Comparison of ENCODE assay signal across 22 cellular contexts in genomic region chr1:207923561-207923960, GRCh38. TPM values are rescaled to one million over a fixed set of nuclear protein-coding genes. Genes with fewer than 3 reads are reported as not detected.
A peak's percentile ranks its signal among the peaks of the same experiment; 100 is the strongest.
DNase-seq lines count a peak whose midpoint lies in the region; ATAC-seq, FAIRE-seq and TF ChIP-seq lines count a peak whose summit lies in the region.
"Had no signal": no experiment of that assay in that cellular context is flagged by ENCODE, and none has a peak within 500 bp of the region (broad histone marks: within the 10 kb centered on the region; RNA-seq: fewer than 3 reads in every experiment).

No MANE protein-coding gene starts in this region.

- no peak overlapping the region for H3K4ac ChIP-seq in mesendoderm (ENCODE audit: low read depth, low read length)

- DNase-seq in A673 (ENCODE audit: low spot score) (peak; percentile 8), OCI-M1 (lab: John Stamatoyannopoulos, UW) (peak; percentile 96), endothelial cell of umbilical vein (ENCODE audit: low read depth, low spot score) (peak; percentile 91), mesendoderm (peak; percentile 13), activated gamma-delta T cell treated with Interleukin-2 at 50 U/mL for 16 hours (no peak), EL (no peak), left colon (no peak)
- DNase-seq: ACHN; activated CD4-positive, alpha-beta T cell treated with anti-CD3 and anti-CD28 coated beads for 48 hours; activated T-cell treated with anti-CD3 and anti-CD28 coated beads for 4 hours; cerebellar nuclear complex; COR-L47; islet precursor cell; Karpas-422; NCI-H446; posterior cingulate gyrus; substantia nigra; T-cell had no signal

- no peaks in the 10 kb centered on the region for H3K4me1 ChIP-seq in A673 (ENCODE audit: insufficient read depth, low read length, poor library complexity, severe bottlenecking)
- H3K4me1 ChIP-seq in endothelial cell of umbilical vein (ENCODE audit: control insufficient read depth, extremely low read depth, insufficient read depth, low read length): peaks cover 33% of the 10 kb centered on the region
- no peaks in the 10 kb centered on the region for H3K4me1 ChIP-seq in mesendoderm (ENCODE audit: control insufficient read depth, low read depth, low read length)

- BruUV-seq in A673 (replicated peaks; lab: Mats Ljungman, UMichigan): no TSS peak
- no TSS peak for BruUV-seq in endothelial cell of umbilical vein (replicated peaks; lab: Mats Ljungman, UMichigan)

- no peak overlapping the region for H3K18ac ChIP-seq in mesendoderm (ENCODE audit: low read length)

- intact Hi-C loops in A673 (cut with micrococcal nuclease; ENCODE audit: unreplicated experiment) (no loop called here), endothelial cell of umbilical vein (cut with micrococcal nuclease) (loop anchor here (1.0 kb wide), 4 partner anchors 12 to 40 kb away; partner anchors contain the start of gene CD34), left colon (cut with DNase I, micrococcal nuclease) (no loop called here)

- H2AFZ ChIP-seq in endothelial cell of umbilical vein (ENCODE audit: low read depth, low read length): peak overlapping the region; percentile 30

- WGBS in mesendoderm (ENCODE audit: extremely low coverage, insufficient coverage, low lambda C conversion rate): no CpG with 5 or more reads among the region's 7 CpGs

- peak; percentile 76 for FAIRE-seq in endothelial cell of umbilical vein (lab: Jason Lieb, UNC)

- H3K9me1 ChIP-seq in endothelial cell of umbilical vein (replicated peaks; ENCODE audit: control insufficient read depth, extremely low read depth, insufficient read depth, low read length): no peaks in the 10 kb centered on the region

- H4K20me1 ChIP-seq in endothelial cell of umbilical vein (replicated peaks; ENCODE audit: control insufficient read depth, extremely low read depth, insufficient read depth, low read length): no peaks in the 10 kb centered on the region

- H3K9ac ChIP-seq in endothelial cell of umbilical vein (replicated peaks; ENCODE audit: extremely low read depth, insufficient read depth, low read length): peak overlapping the region; percentile 11
- no peak overlapping the region for H3K9ac ChIP-seq in mesendoderm (ENCODE audit: low read length)

- POLR2A ChIA-PET in A673 (lab: Charles Lee; ENCODE audit: low non-redundant PET): no interaction called here
- POLR2A ChIA-PET in endothelial cell of umbilical vein (lab: Charles Lee): interaction anchor here (0.7 kb wide), 1 partner anchor 39 kb away, joined by 3 read pairs; no protein-coding TSS in a partner anchor

- H3K36me3 ChIP-seq in A673 (ENCODE audit: insufficient read depth, low read length, poor library complexity, severe bottlenecking): no peaks in the 10 kb centered on the region
- no peaks in the 10 kb centered on the region for H3K36me3 ChIP-seq in endothelial cell of umbilical vein (ENCODE audit: control insufficient read depth in 2 of 2, extremely low read depth in 1 of 2, insufficient read depth in 2 of 2, low read length in 2 of 2)
- no peaks in the 10 kb centered on the region for H3K36me3 ChIP-seq in mesendoderm (ENCODE audit: control insufficient read depth, insufficient read depth, low read length)

- TF ChIP-seq POLR2A in endothelial cell of umbilical vein (IDR thresholded peaks at IDR 0.05; ENCODE audit: low read depth, low read length): no peak

- no peak overlapping the region for H3K27ac ChIP-seq in A673 (ENCODE audit: low read depth, low read length, poor library complexity, severe bottlenecking)
- H3K27ac ChIP-seq in endothelial cell of umbilical vein (ENCODE audit: insufficient read depth, low read depth, low read length): peak overlapping the region; percentile 54
- no peak overlapping the region for H3K27ac ChIP-seq in mesendoderm (ENCODE audit: low read depth, low read length)
- H3K27ac ChIP-seq: HL-60 had no signal

- H3K4me2 ChIP-seq in endothelial cell of umbilical vein (ENCODE audit: insufficient read depth, low read length) (peak overlapping the region; percentile 48), mesendoderm (ENCODE audit: low read length) (no peak overlapping the region)

- no peak overlapping the region for H4K8ac ChIP-seq in mesendoderm (ENCODE audit: low read depth, low read length)

- no peak overlapping the region for H4K5ac ChIP-seq in mesendoderm (ENCODE audit: low read length)

- no peak overlapping the region for H3K23ac ChIP-seq in mesendoderm (ENCODE audit: low read length)

- H2BK5ac ChIP-seq in mesendoderm (ENCODE audit: low read length): no peak overlapping the region

- no peak overlapping the region for H2BK15ac ChIP-seq in mesendoderm (replicated peaks; ENCODE audit: low read depth)

- H3K9me3 ChIP-seq in A673 (ENCODE audit: low read depth, low read length, poor library complexity, severe bottlenecking) (no peaks in the 10 kb centered on the region), endothelial cell of umbilical vein (replicated peaks; ENCODE audit: control insufficient read depth, insufficient read depth, low read length) (no peaks in the 10 kb centered on the region)

- peaks cover 74% of the 10 kb centered on the region for H3K27me3 ChIP-seq in A673 (replicated peaks; ENCODE audit: insufficient read depth, low read depth, low read length, poor library complexity)
- H3K27me3 ChIP-seq in endothelial cell of umbilical vein (ENCODE audit: control insufficient read depth in 2 of 2, insufficient read depth in 2 of 2, low read length in 2 of 2): no peaks in the 10 kb centered on the region
- no peaks in the 10 kb centered on the region for H3K27me3 ChIP-seq in mesendoderm (ENCODE audit: insufficient read depth, low read length, poor library complexity)

- H2AK5ac ChIP-seq in mesendoderm (ENCODE audit: low read length): no peak overlapping the region

- ATAC-seq in GM19035 (IDR thresholded peaks at IDR 0.05; ENCODE audit: unreplicated experiment) (no peak), left colon (no peak)
- ATAC-seq: Panc1, T-cell had no signal

- H3K4me3 ChIP-seq in A673 (ENCODE audit: low read depth, low read length, poor library complexity, severe bottlenecking) (no peak overlapping the region), endothelial cell of umbilical vein (replicated peaks in 1 of 3; ENCODE audit: insufficient read depth in 1 of 3, low read depth in 1 of 3, low read length in 3 of 3) (no peak overlapping the region), mesendoderm (ENCODE audit: low read length) (no peak overlapping the region)

- no peaks in the 10 kb centered on the region for H3K79me1 ChIP-seq in mesendoderm (ENCODE audit: low read length)

- dilution Hi-C loops in endothelial cell of umbilical vein (cut with MboI; ENCODE audit: extremely low pct_ligation_motif_present, low sequenced_read_pairs): no loop called here

- H3K79me2 ChIP-seq in endothelial cell of umbilical vein (ENCODE audit: control insufficient read depth, insufficient read depth, low read length): no peaks in the 10 kb centered on the region
- H3K79me2 ChIP-seq in mesendoderm (ENCODE audit: control insufficient read depth, insufficient read depth, low read length): no peaks in the 10 kb centered on the region

- no peak overlapping the region for H3K56ac ChIP-seq in mesendoderm (ENCODE audit: low read length)

- TF ChIP-seq CTCF in A673 (conservative IDR thresholded peaks at IDR 0.05; ENCODE audit: low read depth, low read length) (no peak), endothelial cell of umbilical vein (IDR thresholded peaks at IDR 0.05; ENCODE audit: extremely low read depth in 1 of 2, insufficient read depth in 1 of 2, low read depth in 1 of 2, low read length in 2 of 2) (no peak)

- H2BK120ac ChIP-seq in mesendoderm (ENCODE audit: low read depth, low read length): no peak overlapping the region

- CTCF ChIA-PET in A673 (lab: Charles Lee): no interaction called here
- CTCF ChIA-PET in endothelial cell of umbilical vein (lab: Charles Lee): interaction anchor here (0.7 to 5.1 kb wide), 9 partner anchors 11 to 54 kb away, joined by 3 to 50 read pairs (median 6); no protein-coding TSS in a partner anchor

TF ChIP-seq in endothelial cell of umbilical vein, 7 proteins besides CTCF, POLR2A, EP300 and RAD21:
- no peak for TF ChIP-seq JUN (IDR thresholded peaks at IDR 0.05; ENCODE audit: borderline replicate concordance, insufficient read depth, insufficient read length, low read depth)
- TF ChIP-seq, protein P1, sequence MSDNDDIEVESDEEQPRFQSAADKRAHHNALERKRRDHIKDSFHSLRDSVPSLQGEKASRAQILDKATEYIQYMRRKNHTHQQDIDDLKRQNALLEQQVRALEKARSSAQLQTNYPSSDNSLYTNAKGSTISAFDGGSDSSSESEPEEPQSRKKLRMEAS (IDR thresholded peaks at IDR 0.05; ENCODE audit: insufficient read depth, insufficient read length): no peak
- TF ChIP-seq POLR2AphosphoS5 (IDR thresholded peaks at IDR 0.05; ENCODE audit: insufficient read depth, low read depth, low read length): peak; percentile 43
- TF ChIP-seq MYC (IDR thresholded peaks at IDR 0.05; ENCODE audit: low read depth, low read length): no peak
- no peak for TF ChIP-seq EZH2 (IDR thresholded peaks at IDR 0.05; ENCODE audit: borderline replicate concordance, low read depth, low read length, severe bottlenecking)
- peak; percentile 49 for TF ChIP-seq GATA2 (IDR thresholded peaks at IDR 0.05; ENCODE audit: insufficient read depth, insufficient read length, low read depth, low read length)
- no peak for TF ChIP-seq FOS (IDR thresholded peaks at IDR 0.05; ENCODE audit: borderline replicate concordance, insufficient read depth, low read length)

RNA-seq across cellular contexts. Expression of gene CD34, which starts 12.6 kb away (rescaled TPM):
- total RNA-seq in A673 (2021): not detected in 2 replicates
- 115 and 174 TPM in 2 replicates for total RNA-seq in endothelial cell of umbilical vein
- 102 and 136 TPM in 2 replicates for polyA plus RNA-seq in endothelial cell of umbilical vein
- polyA plus RNA-seq in endothelial cell of umbilical vein (2011; cell fraction: cytosol; rRNA removed): 39.5 and 65.4 TPM in 2 replicates
- 32.2 and 55.6 TPM in 2 replicates for polyA plus RNA-seq in endothelial cell of umbilical vein (2011; cell fraction: nucleus; rRNA removed)
- polyA plus RNA-seq in endothelial cell of umbilical vein (2012): 16.9 and 23.7 TPM in 2 replicates
- polyA minus RNA-seq in endothelial cell of umbilical vein: 87.5 and 111 TPM in 2 replicates
- polyA minus RNA-seq in endothelial cell of umbilical vein (2011; cell fraction: cytosol; rRNA and poly(A)+ RNA removed): not detected
- 19.8 and 20.0 TPM in 2 replicates for polyA minus RNA-seq in endothelial cell of umbilical vein (2011; cell fraction: nucleus; rRNA and poly(A)+ RNA removed)
- polyA plus RNA-seq in mesendoderm (2013, experiment 1 of 2): 0.04 TPM
- 0.06 TPM for polyA plus RNA-seq in mesendoderm (2013, experiment 2 of 2)
- total RNA-seq in left colon: 10 to 100 TPM in 1 of 2 donors, 1 to 10 TPM in 1; 8.3 to 15.2 TPM
- total RNA-seq: G401 had no signal

Comparison
In these comparisons a context has a peak if more than half of its experiments do, and no peak if none do; other contexts are left out.
1. DNase-seq: peak in A673 (single experiment), OCI-M1 (single experiment), endothelial cell of umbilical vein (single experiment) and mesendoderm (single experiment); none in activated gamma-delta T cell treated with Interleukin-2 at 50 U/mL for 16 hours (single experiment), EL (single experiment) and left colon (0 of 2).